In genomic region chr15:66162286-66162685, GRCh38 we compare ENCODE assay signal across 31 cellular contexts.
"Had no signal": no experiment of that assay in that cellular context is flagged by ENCODE, and none has a peak within 500 bp of the region (broad histone marks: within the 10 kb centered on the region; RNA-seq: fewer than 3 reads in every experiment).

No MANE protein-coding gene starts in this region.

- H3K4me3 ChIP-seq: ascending aorta, breast epithelium had no signal

- H3K27me3 ChIP-seq: ascending aorta, brain microvascular endothelial cell, breast epithelium had no signal

- DNase-seq: activated B cell treated with CpG ODN at 0.5 μM for 24 hours; activated CD4-positive, alpha-beta memory T cell treated with anti-CD3 and anti-CD28 coated beads for 36 hours; activated CD4-positive, alpha-beta T cell treated with anti-CD3 and anti-CD28 coated beads for 4 hours; activated CD4-positive, alpha-beta T cell treated with anti-CD3 and anti-CD28 coated beads, Interleukin-2, amount 10 ng/mL, durations not matched to agents 24 days and 14 days; activated CD4-positive, alpha-beta T cell treated with anti-CD3 and anti-CD28 coated beads, Interleukin-2, amount 50 U/mL, for 1 hour; activated CD4-positive, alpha-beta T cell treated with anti-CD3 and anti-CD28 coated beads, Interleukin-2, amount 50 U/mL, for 4 hours; activated CD4-positive, CD25-positive, alpha-beta regulatory T cell treated with anti-CD3 and anti-CD28 coated beads, Interleukin-2, amount 50 U/mL, for 72 hours; activated CD8-positive, alpha-beta memory T cell treated with anti-CD3 and anti-CD28 coated beads, Interleukin-2, amount 50 U/mL, for 4 hours; activated CD8-positive, alpha-beta T cell treated with anti-CD3 and anti-CD28 coated beads for 36 hours; activated effector memory CD4-positive, alpha-beta T cell treated with Interleukin-2 at 50 U/mL for 16 hours; activated gamma-delta T cell; activated naive CD4-positive, alpha-beta T cell treated with anti-CD3 and anti-CD28 coated beads, Interleukin-2, amount 10 ng/mL, durations not matched to agents 7 days and 5 days; activated naive CD4-positive, alpha-beta T cell treated with Interleukin-2 at 50 U/mL for 16 hours; activated naive CD8-positive, alpha-beta T cell treated with anti-CD3 and anti-CD28 coated beads, Interleukin-2, amount 10 ng/mL, durations not matched to agents 7 days and 5 days; activated naive CD8-positive, alpha-beta T cell treated with anti-CD3 and anti-CD28 coated beads, Interleukin-2, amount 50 U/mL, for 24 hours; activated T-cell treated with anti-CD3 and anti-CD28 coated beads for 4 hours; activated T-cell treated with anti-CD3 and anti-CD28 coated beads, Interleukin-2, amount 50 U/mL, for 1 hour; activated T-cell treated with anti-CD3 and anti-CD28 coated beads, Interleukin-2, amount 50 U/mL, for 4 hours; activated T-cell treated with anti-CD3 and anti-CD28 coated beads, Interleukin-2, amount 50 U/mL, for 72 hours; amygdala; anterior cingulate cortex; brain microvascular endothelial cell; central memory CD4-positive, alpha-beta T cell; T-helper 2 cell; T-helper 9 cell had no signal

- H3K4me1 ChIP-seq: ascending aorta, breast epithelium had no signal

- H3K9me3 ChIP-seq: ascending aorta, breast epithelium had no signal

- ATAC-seq: activated CD8-positive, alpha-beta T cell treated with anti-CD3 and anti-CD28 coated beads for 36 hours; activated naive CD8-positive, alpha-beta T cell treated with anti-CD3 and anti-CD28 coated beads, Interleukin-2, amount 50 U/mL, for 24 hours; activated T-cell treated with anti-CD3 and anti-CD28 coated beads, Interleukin-2, amount 50 U/mL, for 4 hours; activated T-cell treated with anti-CD3 and anti-CD28 coated beads, Interleukin-2, amount 50 U/mL, for 72 hours; activated T-helper 17 cell treated with anti-CD3 and anti-CD28 coated beads, Interleukin-2, amount 50 U/mL, for 72 hours had no signal

- H3K36me3 ChIP-seq: ascending aorta, brain microvascular endothelial cell, breast epithelium had no signal

- FAIRE-seq: colon, TTC549 had no signal

- H3K27ac ChIP-seq: ascending aorta, brain microvascular endothelial cell, breast epithelium, VCaP had no signal
